In the genomic region with DNA sequence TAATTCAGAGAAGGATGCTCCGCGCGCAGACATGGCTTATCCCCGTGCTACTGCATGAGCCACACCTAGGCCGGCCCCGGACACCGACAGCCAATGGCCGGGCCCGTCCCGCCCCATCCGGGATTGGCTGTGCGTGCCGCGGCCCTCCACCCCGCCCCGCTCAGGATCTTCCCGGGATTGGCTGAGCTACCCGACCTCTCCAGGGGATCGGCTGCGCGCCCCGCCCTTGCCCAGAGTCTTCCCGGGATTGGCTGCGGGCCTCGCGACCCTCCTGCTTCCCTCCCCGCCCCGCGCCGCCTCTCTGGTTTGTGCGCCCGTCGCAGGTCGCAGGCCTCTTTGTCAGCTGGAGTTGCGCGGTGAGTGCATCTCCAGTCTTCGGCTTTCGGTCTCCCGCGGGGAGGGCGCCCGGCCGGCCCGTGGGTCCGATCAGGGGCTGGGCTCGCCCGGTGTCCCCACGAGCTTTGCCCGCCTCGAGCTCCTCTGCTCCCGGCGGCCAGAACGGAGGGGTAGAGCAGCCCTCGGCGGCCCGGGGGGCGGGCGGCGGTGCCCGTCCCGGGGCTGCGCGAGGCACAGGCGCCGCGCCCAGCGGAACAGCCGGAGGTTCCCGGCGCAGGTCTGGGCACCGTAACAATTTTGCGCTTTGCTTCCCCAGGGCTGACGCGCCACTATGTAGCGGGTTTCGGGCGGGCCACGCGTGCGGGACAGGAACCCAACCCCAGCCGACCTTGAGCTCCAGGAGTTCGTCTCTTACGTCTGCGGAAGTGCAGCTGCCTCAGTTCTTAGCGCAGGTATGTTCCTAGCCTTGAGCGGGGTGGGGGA, we compare ENCODE assay signal across 8 cellular contexts. TPM values are rescaled to one million over a fixed set of nuclear protein-coding genes. Genes with fewer than 3 reads are reported as not detected.
A peak's percentile ranks its signal among the peaks of the same experiment; 100 is the strongest.
DNase-seq lines count a peak whose midpoint lies in the region; ATAC-seq and TF ChIP-seq lines count a peak whose summit lies in the region.

No MANE protein-coding gene starts in this region.

- H3K9me2 ChIP-seq in Loucy (replicated peaks; ENCODE audit: low read depth, low read length) (no peaks in the 10 kb centered on the region), neural cell (ENCODE audit: insufficient read depth, low read length) (no peaks in the 10 kb centered on the region)

- H3K27ac ChIP-seq in neural cell (ENCODE audit: low read length): peak overlapping the region; percentile 44

- H3K4me2 ChIP-seq in Loucy (ENCODE audit: low read depth, low read length, poor library complexity, severe bottlenecking) (peak overlapping the region; percentile 99), neural cell (ENCODE audit: low read length) (peak overlapping the region; percentile 94)

- H3K4me1 Mint-ChIP-seq in stimulated activated naive CD8-positive, alpha-beta T cell treated with anti-CD3 and anti-CD28 coated beads, Interleukin-15, amount 100 ng/mL, for 72 hours: peaks cover 41% of the 10 kb centered on the region

- peak overlapping the region; percentile 93 to 95 for H3K4me3 Mint-ChIP-seq in stimulated activated naive CD8-positive, alpha-beta T cell treated with anti-CD3 and anti-CD28 coated beads, Interleukin-15, amount 100 ng/mL, for 72 hours

- peaks cover 19% of the 10 kb centered on the region for H3K4me1 ChIP-seq in ES-I3 (ENCODE audit: insufficient read depth, low read length)
- peaks cover 27% of the 10 kb centered on the region for H3K4me1 ChIP-seq in Loucy (ENCODE audit: insufficient read depth, low read length, poor library complexity, severe bottlenecking)

- H3K9me3 Mint-ChIP-seq in stimulated activated naive CD8-positive, alpha-beta T cell treated with anti-CD3 and anti-CD28 coated beads, Interleukin-15, amount 100 ng/mL, for 72 hours: no peaks in the 10 kb centered on the region

- H3K79me2 ChIP-seq in Loucy (ENCODE audit: insufficient read depth, low read length): peaks cover 38% of the 10 kb centered on the region
- no peaks in the 10 kb centered on the region for H3K79me2 ChIP-seq in neural cell (replicated peaks; ENCODE audit: insufficient read depth, low read length)

- H4K20me1 ChIP-seq in Loucy (ENCODE audit: insufficient read depth, low read length, poor library complexity, severe bottlenecking): peaks cover 26% of the 10 kb centered on the region
- no peaks in the 10 kb centered on the region for H4K20me1 ChIP-seq in neural cell (ENCODE audit: insufficient read depth)

- no peaks in the 10 kb centered on the region for H3K9me3 ChIP-seq in ES-I3 (ENCODE audit: control insufficient read depth, insufficient read depth, low read length)
- no peaks in the 10 kb centered on the region for H3K9me3 ChIP-seq in Loucy (ENCODE audit: insufficient read depth, low read depth, low read length)
- H3K9me3 ChIP-seq in neural cell (ENCODE audit: low read length): no peaks in the 10 kb centered on the region

- H3F3A ChIP-seq in Loucy (ENCODE audit: low read depth) (no peaks in the 10 kb centered on the region), neural cell (ENCODE audit: insufficient read depth, low read length, poor library complexity, severe bottlenecking) (no peaks in the 10 kb centered on the region)

- TF ChIP-seq RAD21 in neural cell (conservative IDR thresholded peaks at IDR 0.05): peak; percentile 41

- H3K9ac ChIP-seq in ES-I3 (ENCODE audit: low read depth, low read length) (peak overlapping the region; percentile 85), Loucy (ENCODE audit: low read depth, low read length, poor library complexity, severe bottlenecking) (peak overlapping the region; percentile 86), neural cell (ENCODE audit: low read length) (peak overlapping the region; percentile 73)

- peak; percentile 95 for ATAC-seq in stimulated activated naive CD8-positive, alpha-beta T cell treated with anti-CD3 and anti-CD28 coated beads, Interleukin-15, amount 100 ng/mL, for 72 hours

- H3K4me3 ChIP-seq in H7 (ENCODE audit: insufficient read depth, low read depth, low read length) (peak overlapping the region; percentile 89), Loucy (ENCODE audit: low read length, poor library complexity, severe bottlenecking) (peak overlapping the region; percentile 75), neural cell (ENCODE audit: low read length) (peak overlapping the region; percentile 83)

- H3K27me3 Mint-ChIP-seq in stimulated activated naive CD8-positive, alpha-beta T cell treated with anti-CD3 and anti-CD28 coated beads, Interleukin-15, amount 100 ng/mL, for 72 hours: no peaks in the 10 kb centered on the region

- TF ChIP-seq CTCF in Loucy (conservative IDR thresholded peaks at IDR 0.05; ENCODE audit: low read length) (no peak), neural cell (IDR thresholded peaks at IDR 0.05; ENCODE audit: poor library complexity, severe bottlenecking) (no peak)

- peak; percentile 13 for TF ChIP-seq EP300 in neural cell (conservative IDR thresholded peaks at IDR 0.05; ENCODE audit: poor library complexity, severe bottlenecking)

- DNase-seq in H7 (peak; percentile 98), SHP77 (lab: John Stamatoyannopoulos, UW) (peak; percentile 98 to 99), activated gamma-delta T cell treated with Interleukin-2 at 50 U/mL for 16 hours (peak; percentile 96), fibroblast of the conjunctiva (ENCODE audit: low read depth) (peak; percentile 93)
- DNase-seq in stimulated activated naive CD8-positive, alpha-beta T cell treated with anti-CD3 and anti-CD28 coated beads, Interleukin-15, amount 100 ng/mL, for 72 hours: peak; percentile 95 to 97

- H3K36me3 ChIP-seq in ES-I3 (ENCODE audit: insufficient read depth, low read length) (peaks cover 30% of the 10 kb centered on the region), H7 (replicated peaks; ENCODE audit: control insufficient read depth, insufficient read depth, low read length) (peaks cover 26% of the 10 kb centered on the region), Loucy (ENCODE audit: insufficient read depth, low read length) (peaks cover 20% of the 10 kb centered on the region), neural cell (ENCODE audit: insufficient read depth, low read length) (peaks cover 5% of the 10 kb centered on the region)

- H3K27me3 ChIP-seq in H7 (ENCODE audit: control insufficient read depth, insufficient read depth, low read length): no peaks in the 10 kb centered on the region
- H3K27me3 ChIP-seq in Loucy (ENCODE audit: insufficient read depth, low read length, poor library complexity, severe bottlenecking): peaks cover 14% of the 10 kb centered on the region
- H3K27me3 ChIP-seq in neural cell (ENCODE audit: insufficient read depth, low read depth, low read length): no peaks in the 10 kb centered on the region

- H3K27ac Mint-ChIP-seq in stimulated activated naive CD8-positive, alpha-beta T cell treated with anti-CD3 and anti-CD28 coated beads, Interleukin-15, amount 100 ng/mL, for 72 hours: peak overlapping the region; percentile 98

- H2AFZ ChIP-seq in Loucy (ENCODE audit: low read length) (peak overlapping the region; percentile 96), neural cell (ENCODE audit: low read depth, low read length) (peak overlapping the region; percentile 66)

TF ChIP-seq in neural cell, 6 proteins besides CTCF, POLR2A, EP300 and RAD21:
- TF ChIP-seq TAF1 (IDR thresholded peaks at IDR 0.05; ENCODE audit: low read depth): peak; percentile 90
- TF ChIP-seq EZH2 (IDR thresholded peaks at IDR 0.05; ENCODE audit: borderline replicate concordance, insufficient read depth, low read length, poor library complexity, severe bottlenecking): no peak
- TF ChIP-seq, protein P1, sequence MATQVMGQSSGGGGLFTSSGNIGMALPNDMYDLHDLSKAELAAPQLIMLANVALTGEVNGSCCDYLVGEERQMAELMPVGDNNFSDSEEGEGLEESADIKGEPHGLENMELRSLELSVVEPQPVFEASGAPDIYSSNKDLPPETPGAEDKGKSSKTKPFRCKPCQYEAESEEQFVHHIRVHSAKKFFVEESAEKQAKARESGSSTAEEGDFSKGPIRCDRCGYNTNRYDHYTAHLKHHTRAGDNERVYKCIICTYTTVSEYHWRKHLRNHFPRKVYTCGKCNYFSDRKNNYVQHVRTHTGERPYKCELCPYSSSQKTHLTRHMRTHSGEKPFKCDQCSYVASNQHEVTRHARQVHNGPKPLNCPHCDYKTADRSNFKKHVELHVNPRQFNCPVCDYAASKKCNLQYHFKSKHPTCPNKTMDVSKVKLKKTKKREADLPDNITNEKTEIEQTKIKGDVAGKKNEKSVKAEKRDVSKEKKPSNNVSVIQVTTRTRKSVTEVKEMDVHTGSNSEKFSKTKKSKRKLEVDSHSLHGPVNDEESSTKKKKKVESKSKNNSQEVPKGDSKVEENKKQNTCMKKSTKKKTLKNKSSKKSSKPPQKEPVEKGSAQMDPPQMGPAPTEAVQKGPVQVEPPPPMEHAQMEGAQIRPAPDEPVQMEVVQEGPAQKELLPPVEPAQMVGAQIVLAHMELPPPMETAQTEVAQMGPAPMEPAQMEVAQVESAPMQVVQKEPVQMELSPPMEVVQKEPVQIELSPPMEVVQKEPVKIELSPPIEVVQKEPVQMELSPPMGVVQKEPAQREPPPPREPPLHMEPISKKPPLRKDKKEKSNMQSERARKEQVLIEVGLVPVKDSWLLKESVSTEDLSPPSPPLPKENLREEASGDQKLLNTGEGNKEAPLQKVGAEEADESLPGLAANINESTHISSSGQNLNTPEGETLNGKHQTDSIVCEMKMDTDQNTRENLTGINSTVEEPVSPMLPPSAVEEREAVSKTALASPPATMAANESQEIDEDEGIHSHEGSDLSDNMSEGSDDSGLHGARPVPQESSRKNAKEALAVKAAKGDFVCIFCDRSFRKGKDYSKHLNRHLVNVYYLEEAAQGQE (IDR thresholded peaks at IDR 0.05; ENCODE audit: borderline replicate concordance): peak; percentile 63
- TF ChIP-seq SMC3 (conservative IDR thresholded peaks at IDR 0.05; ENCODE audit: poor library complexity): peak; percentile 49
- peak; percentile 84 for TF ChIP-seq MXI1 (conservative IDR thresholded peaks at IDR 0.05; ENCODE audit: poor library complexity, severe bottlenecking)
- TF ChIP-seq POLR2AphosphoS5 (IDR thresholded peaks at IDR 0.05): peak; percentile 89

RNA-seq across cellular contexts. Expression of a gene that starts 38.8 kb away (rescaled TPM):
- total RNA-seq in H7 (2014; rRNA removed; shearing (Covaris generic)): 3.4 and 5.1 TPM in 2 replicates
- not detected in 2 replicates for polyA plus RNA-seq in neural cell
- 0.23 TPM in 1 of 2 replicates, not detected in the other for polyA minus RNA-seq in neural cell

RNA-seq across cellular contexts. Expression of a gene that starts 53.3 kb away (rescaled TPM):
- 21.3 and 29.8 TPM in 2 replicates for total RNA-seq in H7 (2014; rRNA removed; shearing (Covaris generic))
- polyA plus RNA-seq in neural cell: 14.1 and 14.9 TPM in 2 replicates
- 30.4 and 33.8 TPM in 2 replicates for polyA minus RNA-seq in neural cell

Comparison
In these comparisons a context has a peak if more than half of its experiments do, and no peak if none do; other contexts are left out.
1. Peak in every context shown above with its lines: DNase-seq, ATAC-seq, H3K4me3 ChIP-seq and H3K27ac ChIP-seq.